Comparison of ENCODE assay signal across 8 cellular contexts in the genomic region with DNA sequence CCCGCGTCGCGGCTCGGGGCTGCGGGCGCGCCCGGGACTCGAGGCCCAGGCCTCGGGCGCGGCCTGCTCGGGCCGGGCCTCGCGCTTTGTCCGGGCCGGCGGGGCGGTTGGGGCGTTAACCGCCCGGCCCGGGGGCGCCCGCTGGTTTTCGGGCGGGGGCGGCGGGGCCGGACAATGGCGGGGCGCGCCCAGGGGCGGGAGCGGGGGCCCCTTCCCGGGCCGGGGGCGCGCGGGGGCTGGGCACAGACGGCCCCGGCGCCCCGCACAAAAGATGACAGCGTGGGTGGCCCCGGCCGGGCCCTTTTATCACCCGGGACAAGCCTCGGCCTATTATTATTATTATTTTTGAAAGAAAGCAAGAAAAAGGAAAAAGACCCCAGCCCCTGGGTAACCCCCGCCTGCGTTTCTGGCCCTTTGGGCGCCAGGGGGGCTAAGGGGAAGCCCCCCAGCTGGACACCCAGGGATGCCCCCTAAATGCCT. TPM values are rescaled to one million over a fixed set of nuclear protein-coding genes. Genes with fewer than 3 reads are reported as not detected.
DNase-seq lines count a peak whose midpoint lies in the region; TF ChIP-seq lines count a peak whose summit lies in the region.

No MANE protein-coding gene starts in this region.

- H3K9me3 Mint-ChIP-seq in CD4-positive, alpha-beta memory T cell, result no peaks in the 10 kb centered on the region

- peaks cover 15% of the 10 kb centered on the region for H4K20me1 ChIP-seq in neural cell (ENCODE audit: insufficient read depth)

- H3K36me3 ChIP-seq in CD4-positive, alpha-beta memory T cell (ENCODE audit: insufficient read depth, low read length), result no peaks in the 10 kb centered on the region
- no peaks in the 10 kb centered on the region for H3K36me3 ChIP-seq in HUES48 (ENCODE audit: control insufficient read depth, insufficient read depth, low read length)
- H3K36me3 ChIP-seq in neural cell (ENCODE audit: insufficient read depth, low read length), result no peaks in the 10 kb centered on the region

- peak overlapping the region; percentile 81 to 97 (median 92) for H3K4me3 Mint-ChIP-seq in CD4-positive, alpha-beta memory T cell

- H3K27ac ChIP-seq in CD4-positive, alpha-beta memory T cell (ENCODE audit: low read depth, low read length), result peak overlapping the region; percentile 42
- H3K27ac ChIP-seq in HUES48 (ENCODE audit: low read depth, low read length) (no peak overlapping the region), coronary artery (peak overlapping the region; percentile 41 to 91), neural cell (ENCODE audit: low read length) (peak overlapping the region; percentile 34)

- peaks cover 42% of the 10 kb centered on the region for H3K79me2 ChIP-seq in neural cell (replicated peaks; ENCODE audit: insufficient read depth, low read length)

- H3K36me3 Mint-ChIP-seq in CD4-positive, alpha-beta memory T cell, result peaks cover 0 to 11% of the 10 kb centered on the region in 2 donors

- no peaks in the 10 kb centered on the region for H3K27me3 ChIP-seq in CD4-positive, alpha-beta memory T cell (ENCODE audit: insufficient read depth, low read length)
- H3K27me3 ChIP-seq in HUES48 (ENCODE audit: control insufficient read depth, insufficient read depth, low read length) (no peaks in the 10 kb centered on the region), neural cell (ENCODE audit: insufficient read depth, low read depth, low read length) (no peaks in the 10 kb centered on the region)

- peaks cover 37% of the 10 kb centered on the region for H3K4me1 ChIP-seq in CD4-positive, alpha-beta memory T cell (ENCODE audit: insufficient read depth, low read length)
- peaks cover 18% of the 10 kb centered on the region for H3K4me1 ChIP-seq in HUES48 (ENCODE audit: control insufficient read depth, insufficient read depth, low read length)

- TF ChIP-seq CTCF in coronary artery (IDR thresholded peaks at IDR 0.05) (no peak), neural cell (IDR thresholded peaks at IDR 0.05; ENCODE audit: poor library complexity, severe bottlenecking) (no peak)

- H3K9me3 ChIP-seq in CD4-positive, alpha-beta memory T cell (ENCODE audit: control insufficient read depth in 1 of 2, low read length in 2 of 2), result no peaks in the 10 kb centered on the region
- H3K9me3 ChIP-seq in HUES48 (ENCODE audit: control insufficient read depth, insufficient read depth, low read length) (no peaks in the 10 kb centered on the region), neural cell (ENCODE audit: low read length) (no peaks in the 10 kb centered on the region)

- TF ChIP-seq EP300 in neural cell (conservative IDR thresholded peaks at IDR 0.05; ENCODE audit: poor library complexity, severe bottlenecking), result no peak

- no peak for TF ChIP-seq RAD21 in neural cell (conservative IDR thresholded peaks at IDR 0.05)

- H3K4me2 ChIP-seq in neural cell (ENCODE audit: low read length), result peak overlapping the region; percentile 83

- H3F3A ChIP-seq in neural cell (ENCODE audit: insufficient read depth, low read length, poor library complexity, severe bottlenecking), result no peaks in the 10 kb centered on the region

- CTCF ChIA-PET in CD4-positive, alpha-beta memory T cell (lab: Charles Lee; ENCODE audit: partially characterized antibody), result interaction anchor here (1.1 to 3.2 kb wide), 4 partner anchors 57 to 178 kb away, joined by 3 to 26 read pairs (median 8); partner anchors contain the start of gene FEM1A

- H3K9me2 ChIP-seq in neural cell (ENCODE audit: insufficient read depth, low read length), result no peaks in the 10 kb centered on the region

- no peak overlapping the region; the same call in 1 of the 2 replicates for H3K9ac ChIP-seq in HUES48 (ENCODE audit: low read depth, low read length)
- H3K9ac ChIP-seq in neural cell (ENCODE audit: low read length), result peak overlapping the region; percentile 84

- DNase-seq in CD4-positive, alpha-beta memory T cell, result no peak
- DNase-seq in coronary artery (ENCODE audit: low spot score) (peak; percentile 71), SKM-1 (lab: John Stamatoyannopoulos, UW; ENCODE audit: unreplicated experiment) (no peak), GDM1 (lab: John Stamatoyannopoulos, UW) (no peak), DMS 273 treated with DMSO at 0.1 percent for 48 hours (lab: John Stamatoyannopoulos, UW) (no peak), H4 (ENCODE audit: low spot score) (no peak)

- POLR2A ChIA-PET in CD4-positive, alpha-beta memory T cell (lab: Charles Lee; ENCODE audit: partially characterized antibody), result interaction anchor here (0.7 to 5.1 kb wide), 11 partner anchors 10 to 935 kb away, joined by 3 to 113 read pairs (median 4); partner anchors contain the start of genes CHAF1A, DPP9, FEM1A and SAFB

- no peak overlapping the region for H2AFZ ChIP-seq in neural cell (ENCODE audit: low read depth, low read length)

- peaks cover 24 to 40% (median 33%) of the 10 kb centered on the region in 4 donors for H3K4me1 Mint-ChIP-seq in CD4-positive, alpha-beta memory T cell

- intact Hi-C loops in CD4-positive, alpha-beta memory T cell (cut with micrococcal nuclease), result no loop called here

- peak overlapping the region; percentile 83 to 94 (median 92) for H3K27ac Mint-ChIP-seq in CD4-positive, alpha-beta memory T cell

- H3K27me3 Mint-ChIP-seq in CD4-positive, alpha-beta memory T cell, result no peaks in the 10 kb centered on the region

- peak overlapping the region; percentile 33 to 66 for H3K4me3 ChIP-seq in CD4-positive, alpha-beta memory T cell (ENCODE audit: low read length in 2 of 2)
- H3K4me3 ChIP-seq in HUES48 (ENCODE audit: low read depth, low read length), result peak overlapping the region; percentile 76
- H3K4me3 ChIP-seq in coronary artery, result peak overlapping the region; percentile 90
- peak overlapping the region; percentile 79 for H3K4me3 ChIP-seq in neural cell (ENCODE audit: low read length)

TF ChIP-seq in neural cell, 6 proteins besides CTCF, POLR2A, EP300 and RAD21:
- TF ChIP-seq REST (IDR thresholded peaks at IDR 0.05; ENCODE audit: borderline replicate concordance) (no peak), MXI1 (conservative IDR thresholded peaks at IDR 0.05; ENCODE audit: poor library complexity, severe bottlenecking) (no peak), TAF1 (IDR thresholded peaks at IDR 0.05; ENCODE audit: low read depth) (no peak), SMC3 (conservative IDR thresholded peaks at IDR 0.05; ENCODE audit: poor library complexity) (no peak), EZH2 (IDR thresholded peaks at IDR 0.05; ENCODE audit: borderline replicate concordance, insufficient read depth, low read length, poor library complexity, severe bottlenecking) (no peak), POLR2AphosphoS5 (IDR thresholded peaks at IDR 0.05) (no peak)

RNA-seq across cellular contexts. Expression of gene KDM4B, which starts 0.4 kb away (rescaled TPM):
- 10 to 100 TPM; 47.9 to 50.4 TPM for total RNA-seq in CD4-positive, alpha-beta memory T cell
- 10 to 100 TPM in 1 of 2 donors, 1 to 10 TPM in 1; 3.2 to 11.9 TPM for polyA plus RNA-seq in CD4-positive, alpha-beta memory T cell
- 19.1 and 19.6 TPM in 2 replicates for polyA plus RNA-seq in neural cell
- 45.0 and 54.3 TPM in 2 replicates for polyA minus RNA-seq in neural cell
- 4.6 and 7.2 TPM in 2 replicates for total RNA-seq in H4 (2014; rRNA removed; shearing (Covaris generic))
